Comparison of ENCODE assay signal across 25 cellular contexts in genomic region chr20:3653921-3654320, GRCh38. TPM values are rescaled to one million over a fixed set of nuclear protein-coding genes. Genes with fewer than 3 reads are reported as not detected.
"Had no signal": no experiment of that assay in that cellular context is flagged by ENCODE, and none has a peak within 500 bp of the region (broad histone marks: within the 10 kb centered on the region; RNA-seq: fewer than 3 reads in every experiment).

No MANE protein-coding gene starts in this region.

- H3K27ac ChIP-seq: body of pancreas, dorsolateral prefrontal cortex, foreskin keratinocyte, lower lobe of right lung, ovary, psoas muscle, upper lobe of left lung, WERI-Rb-1 had no signal

- DNase-seq: activated CD4-positive, alpha-beta T cell treated with anti-CD3 and anti-CD28 coated beads for 1 hour; activated CD4-positive, alpha-beta T cell treated with anti-CD3 and anti-CD28 coated beads, Interleukin-2, amount 50 U/mL, for 4 hours; activated naive CD4-positive, alpha-beta T cell treated with Interleukin-2 at 50 U/mL for 16 hours; activated T-cell treated with anti-CD3 and anti-CD28 coated beads, Interleukin-2, amount 50 U/mL, for 1 hour; caudate nucleus; dorsolateral prefrontal cortex; endodermal cell; foreskin keratinocyte; hippocampal formation; left colon; lower lobe of right lung; ovary; psoas muscle; right cardiac atrium; stimulated activated CD4-positive, alpha-beta T cell treated with anti-CD3 and anti-CD28 coated beads, Interleukin-4, amount 100 ng/mL, for 1 hour; stimulated activated naive CD8-positive, alpha-beta T cell treated with anti-CD3 and anti-CD28 coated beads, Interleukin-15, amount 100 ng/mL, for 72 hours; upper lobe of left lung; WERI-Rb-1 had no signal

- H3K36me3 ChIP-seq: ovary, WERI-Rb-1 had no signal

- H3K4me3 ChIP-seq: body of pancreas, dorsolateral prefrontal cortex, lower lobe of right lung, ovary, psoas muscle, smooth muscle cell, upper lobe of left lung had no signal

- H3K9me3 ChIP-seq: body of pancreas, lower lobe of right lung, ovary, psoas muscle, upper lobe of left lung had no signal

- ATAC-seq: body of pancreas; foreskin keratinocyte; left colon; lower lobe of right lung; psoas muscle; right cardiac atrium; stimulated activated naive CD8-positive, alpha-beta T cell treated with anti-CD3 and anti-CD28 coated beads, Interleukin-15, amount 100 ng/mL, for 72 hours had no signal

- H3K4me1 ChIP-seq: foreskin keratinocyte, lower lobe of right lung, psoas muscle, upper lobe of left lung had no signal

- H3K27me3 ChIP-seq: body of pancreas, ovary, upper lobe of left lung had no signal

- H3K4me2 ChIP-seq: smooth muscle cell had no signal

RNA-seq across cellular contexts. Expression of gene GFRA4, which starts 9.3 kb away (rescaled TPM):
- total RNA-seq: activated T-helper 2 cell treated with anti-CD3 and anti-CD28 coated beads, Interferon-gamma antibody, Interleukin-2, Interleukin-4, amounts not matched to agents 10 μg/mL and 5 μg/mL and 100 μg/mL, durations not matched to agents 14 hours and 24 hours and 36 hours; body of pancreas; endodermal cell; epithelial cell of proximal tubule; fibroblast of lung; foreskin keratinocyte; left colon; lower lobe of right lung; ovary; psoas muscle; right cardiac atrium; smooth muscle cell; T-helper 2 cell treated with Interferon-gamma antibody and Interleukin-4, amounts not matched to agents 100 ng/mL and 5 ng/mL, for 36 hours; temporal lobe; upper lobe of left lung had no signal
- polyA plus RNA-seq: fibroblast of lung, foreskin keratinocyte, psoas muscle, right cardiac atrium, smooth muscle cell had no signal

RNA-seq across cellular contexts. Expression of gene ADAM33, which starts 27.9 kb away (rescaled TPM):
- total RNA-seq: activated T-helper 2 cell treated with anti-CD3 and anti-CD28 coated beads, Interferon-gamma antibody, Interleukin-2, Interleukin-4, amounts not matched to agents 10 μg/mL and 5 μg/mL and 100 μg/mL, durations not matched to agents 14 hours and 24 hours and 36 hours; epithelial cell of proximal tubule; foreskin keratinocyte; T-helper 2 cell treated with Interferon-gamma antibody and Interleukin-4, amounts not matched to agents 100 ng/mL and 5 ng/mL, for 36 hours had no signal
- polyA plus RNA-seq: foreskin keratinocyte had no signal

RNA-seq across cellular contexts. Expression of gene SIGLEC1, which starts 58.5 kb away (rescaled TPM):
- total RNA-seq: activated T-helper 2 cell treated with anti-CD3 and anti-CD28 coated beads, Interferon-gamma antibody, Interleukin-2, Interleukin-4, amounts not matched to agents 10 μg/mL and 5 μg/mL and 100 μg/mL, durations not matched to agents 14 hours and 24 hours and 36 hours; endodermal cell; epithelial cell of proximal tubule; fibroblast of lung; foreskin keratinocyte; smooth muscle cell; T-helper 2 cell treated with Interferon-gamma antibody and Interleukin-4, amounts not matched to agents 100 ng/mL and 5 ng/mL, for 36 hours had no signal
- polyA plus RNA-seq: fibroblast of lung, foreskin keratinocyte, smooth muscle cell had no signal
